Comparison of ENCODE assay signal across 11 cellular contexts in the genomic region with DNA sequence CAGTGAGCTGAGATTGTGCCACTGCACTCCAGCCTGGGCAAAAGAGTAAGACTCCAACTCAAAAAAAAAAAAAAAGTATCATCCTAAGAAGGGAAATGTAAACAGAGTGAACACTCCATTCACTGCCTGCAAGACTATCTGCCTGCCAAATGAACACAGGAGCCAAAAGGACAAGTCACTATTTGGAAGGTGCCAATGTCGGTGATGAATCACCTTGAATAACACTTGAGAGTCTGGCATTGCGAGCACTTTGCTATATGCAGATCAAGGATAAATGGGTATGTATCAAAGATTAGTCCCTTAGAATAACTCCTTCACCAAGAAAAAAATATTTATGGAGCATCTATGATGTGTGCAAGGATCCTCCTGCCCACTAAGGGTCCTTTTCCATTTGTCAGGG. TPM values are rescaled to one million over a fixed set of nuclear protein-coding genes. Genes with fewer than 3 reads are reported as not detected.
DNase-seq lines count a peak whose midpoint lies in the region; TF ChIP-seq lines count a peak whose summit lies in the region.
"Had no signal": no experiment of that assay in that cellular context is flagged by ENCODE, and none has a peak within 500 bp of the region (broad histone marks: within the 10 kb centered on the region; RNA-seq: fewer than 3 reads in every experiment).

No MANE protein-coding gene starts in this region.

- H3K27me3 ChIP-seq in fibroblast of lung (ENCODE audit: control insufficient read depth, insufficient read depth, low read length) (no peaks in the 10 kb centered on the region), sigmoid colon (no peaks in the 10 kb centered on the region)
- H3K27me3 ChIP-seq: Peyer's patch had no signal

- 73 to 84% methylated on average over 2 of the region's 2 CpGs for WGBS in sigmoid colon, 2 donors

- peaks cover 4% of the 10 kb centered on the region for H4K20me1 ChIP-seq in fibroblast of lung (ENCODE audit: control insufficient read depth, extremely low read depth, insufficient read depth, low read length)

- TF ChIP-seq CTCF in fibroblast of lung (conservative IDR thresholded peaks at IDR 0.05 in 1 of 2, IDR thresholded peaks at IDR 0.05 in 1 of 2; ENCODE audit: low read depth in 1 of 2, low read length in 2 of 2) = no peak
- no peak for TF ChIP-seq CTCF in sigmoid colon (IDR thresholded peaks at IDR 0.05)

- no peak overlapping the region for H3K9ac ChIP-seq in fibroblast of lung (ENCODE audit: insufficient read depth, low read length)

- H3K27ac ChIP-seq in fibroblast of lung (ENCODE audit: insufficient read depth, low read length) (no peak overlapping the region), sigmoid colon (peak overlapping the region in 3 of 4 donors; percentile 51 to 98 (median 58))

- H2AFZ ChIP-seq in fibroblast of lung (ENCODE audit: low read length) = no peak overlapping the region

- H3K4me1 ChIP-seq in fibroblast of lung (ENCODE audit: control insufficient read depth, extremely low read depth, insufficient read depth, low read length) (peaks cover 7% of the 10 kb centered on the region), sigmoid colon (peaks cover 0 to 72% (median 60%) of the 10 kb centered on the region in 4 donors)

- H3K36me3 ChIP-seq in fibroblast of lung (ENCODE audit: control insufficient read depth, insufficient read depth, low read length) (peaks cover 4% of the 10 kb centered on the region), sigmoid colon (peaks cover 6 to 23% (median 15%) of the 10 kb centered on the region in 4 donors)

- DNase-seq in GM04503 (ENCODE audit: low read depth) (peak; percentile 47), RPMI7951 (ENCODE audit: low read depth) (peak; percentile 41), fibroblast of lung (ENCODE audit: low read depth in 2 of 2) (peak; percentile 64 to 90), sigmoid colon (peak; percentile 63), NCI-H748 (lab: John Stamatoyannopoulos, UW; ENCODE audit: unreplicated experiment) (no peak), activated gamma-delta T cell (lab: John Stamatoyannopoulos, UW) (no peak), NCI-H1417 (lab: John Stamatoyannopoulos, UW) (no peak), 8988T (no peak)
- DNase-seq: activated CD4-positive, alpha-beta T cell treated with anti-CD3 and anti-CD28 coated beads, Interleukin-2, amount 50 U/mL, for 1 hour; MV-4-11 had no signal

- H3K79me2 ChIP-seq in fibroblast of lung (ENCODE audit: control insufficient read depth, insufficient read depth, low read length) = peaks cover 96% of the 10 kb centered on the region

- H3K9me3 ChIP-seq in fibroblast of lung (ENCODE audit: control insufficient read depth, insufficient read depth, low read depth, low read length) (no peaks in the 10 kb centered on the region), sigmoid colon (no peaks in the 10 kb centered on the region)
- H3K9me3 ChIP-seq: Peyer's patch had no signal

- no peak overlapping the region for H3K4me2 ChIP-seq in fibroblast of lung (ENCODE audit: extremely low read depth, insufficient read depth, low read length)

- no peak overlapping the region for H3K4me3 ChIP-seq in fibroblast of lung (replicated peaks in 1 of 4; ENCODE audit: control extremely low read depth in 1 of 4, insufficient read depth in 1 of 4, low read depth in 3 of 4, low read length in 4 of 4)
- H3K4me3 ChIP-seq in sigmoid colon = no peak overlapping the region
- H3K4me3 ChIP-seq: Peyer's patch had no signal

- TF ChIP-seq EP300 in sigmoid colon (IDR thresholded peaks at IDR 0.05) = no peak

- intact Hi-C loops in sigmoid colon (cut with DNase I) = loop anchor here (10.0 kb wide), 1 partner anchor 981 kb away; the partner anchor contains the start of genes PLA2G2C and UBXN10

- no peak for TF ChIP-seq POLR2A in sigmoid colon (IDR thresholded peaks at IDR 0.05)

RNA-seq across cellular contexts. Expression of gene UBR4, which starts 6.6 kb away (rescaled TPM):
- total RNA-seq in RPMI7951 (2014; rRNA removed; shearing (Covaris generic)) = 45.4 and 60.2 TPM in 2 replicates
- total RNA-seq in fibroblast of lung (89.9 and 164 TPM in 2 replicates), sigmoid colon (100 to 1,000 TPM in 1 of 4 donors, 10 to 100 TPM in 3; 64.3 to 215 (median 85.5) TPM)
- polyA plus RNA-seq in fibroblast of lung (32.0 and 44.5 TPM in 2 replicates), sigmoid colon (100 to 1,000 TPM in 1 of 3 donors, 10 to 100 TPM in 2; 32.4 to 120 (median 42.0) TPM)
- 57.3 and 64.0 TPM in 2 replicates for polyA plus RNA-seq in fibroblast of lung (2012)
- polyA minus RNA-seq in fibroblast of lung (ENCODE audit: low replicate concordance) = 361 and 560 TPM in 2 replicates

RNA-seq across cellular contexts. Expression of gene EMC1, which starts 47.9 kb away (rescaled TPM):
- total RNA-seq in RPMI7951 (2014; rRNA removed; shearing (Covaris generic)) = 68.7 and 71.3 TPM in 2 replicates
- total RNA-seq in fibroblast of lung (46.0 and 78.1 TPM in 2 replicates), sigmoid colon (10 to 100 TPM; 19.6 to 46.5 (median 31.3) TPM)
- polyA plus RNA-seq in fibroblast of lung (33.3 and 53.3 TPM in 2 replicates), sigmoid colon (10 to 100 TPM in 1 of 3 donors, 1 to 10 TPM in 2; 1.2 to 16.5 (median 3.2) TPM)
- 44.4 and 55.2 TPM in 2 replicates for polyA plus RNA-seq in fibroblast of lung (2012)
- polyA minus RNA-seq in fibroblast of lung (ENCODE audit: low replicate concordance) = 114 and 226 TPM in 2 replicates

RNA-seq across cellular contexts. Expression of gene MRTO4, which starts 48.2 kb away (rescaled TPM):
- total RNA-seq in RPMI7951 (2014; rRNA removed; shearing (Covaris generic)) = 42.5 and 56.4 TPM in 2 replicates
- total RNA-seq in fibroblast of lung (12.6 and 16.4 TPM in 2 replicates), sigmoid colon (10 to 100 TPM; 10.8 to 21.3 (median 15.3) TPM)
- polyA plus RNA-seq in fibroblast of lung (28.6 and 53.3 TPM in 2 replicates), sigmoid colon (10 to 100 TPM; 10.8 to 44.1 (median 13.2) TPM)
- polyA plus RNA-seq in fibroblast of lung (2012) = 26.2 and 44.1 TPM in 2 replicates
- 5.2 and 21.3 TPM in 2 replicates for polyA minus RNA-seq in fibroblast of lung (ENCODE audit: low replicate concordance)

Comparison
In these comparisons a context has a peak if more than half of its experiments do, and no peak if none do; other contexts are left out.
1. DNase-seq: peak in GM04503 (single experiment), RPMI7951 (single experiment), fibroblast of lung (2 of 2) and sigmoid colon (single experiment); none in NCI-H748 (single experiment), activated gamma-delta T cell (single experiment), NCI-H1417 (0 of 3) and 8988T (single experiment).